In the genomic region with DNA sequence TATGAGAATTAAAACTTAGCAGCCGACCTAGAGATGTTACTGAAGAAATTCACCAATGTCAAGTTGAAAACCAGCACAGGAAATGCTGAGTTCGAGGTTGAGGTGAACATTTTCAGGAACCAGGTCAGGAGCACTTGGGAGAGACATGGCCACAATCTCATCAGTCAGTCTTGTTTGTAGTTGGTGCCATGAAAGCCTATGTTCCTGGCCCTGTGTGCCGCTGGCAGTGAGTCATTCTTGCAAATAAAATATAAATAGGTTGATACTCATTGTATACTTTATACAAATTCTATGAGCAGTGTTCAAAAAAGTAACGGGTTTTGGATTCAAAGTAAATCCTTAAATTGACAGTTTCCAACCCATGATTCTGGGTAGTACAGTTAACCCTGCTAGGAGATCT, we compare ENCODE assay signal across 10 cellular contexts. TPM values are rescaled to one million over a fixed set of nuclear protein-coding genes. Genes with fewer than 3 reads are reported as not detected.
DNase-seq lines count a peak whose midpoint lies in the region; ATAC-seq, FAIRE-seq and TF ChIP-seq lines count a peak whose summit lies in the region.
"Had no signal": no experiment of that assay in that cellular context is flagged by ENCODE, and none has a peak within 500 bp of the region (broad histone marks: within the 10 kb centered on the region; RNA-seq: fewer than 3 reads in every experiment).

No MANE protein-coding gene starts in this region.

- no peaks in the 10 kb centered on the region for H3K9me2 ChIP-seq in MM.1S (replicated peaks; ENCODE audit: insufficient read depth, low read length)

- DNase-seq in Daoy (ENCODE audit: low read depth): peak; percentile 36
- DNase-seq in MM.1S: no peak
- DNase-seq in dermis blood vessel endothelial cell: peak; percentile 64
- no peak for DNase-seq in stimulated activated naive CD4-positive, alpha-beta T cell (lab: John Stamatoyannopoulos, UW)
- no peak for DNase-seq in NCI-H2029 (lab: John Stamatoyannopoulos, UW)
- no peak for DNase-seq in urothelium cell line (ENCODE audit: low spot score)
- DNase-seq: SHP77 treated with DMSO at 0.1 percent for 48 hours, uterus had no signal

- H3K27me3 ChIP-seq in MM.1S (replicated peaks; ENCODE audit: insufficient read depth, low read length) (no peaks in the 10 kb centered on the region), neuron (ENCODE audit: insufficient read depth, low read length) (no peaks in the 10 kb centered on the region)
- H3K27me3 ChIP-seq: uterus had no signal

- FAIRE-seq in urothelium cell line (lab: Jason Lieb, UNC): no peak

- H3K36me3 ChIP-seq in MM.1S (replicated peaks; ENCODE audit: insufficient read depth, low read length) (no peaks in the 10 kb centered on the region), neuron (ENCODE audit: insufficient read depth, low read length) (no peaks in the 10 kb centered on the region)
- H3K36me3 ChIP-seq: uterus had no signal

- H3K9ac ChIP-seq in MM.1S (ENCODE audit: low read length): peak overlapping the region; percentile 86; the same call in 1 of the 2 replicates

- H3K4me1 ChIP-seq in MM.1S (ENCODE audit: low read length): peaks cover 29% of the 10 kb centered on the region
- H3K4me1 ChIP-seq in neuron (ENCODE audit: insufficient read depth, low read length): peaks cover 42% of the 10 kb centered on the region

- H3F3A ChIP-seq in MM.1S (ENCODE audit: insufficient read depth, low read length): peaks cover 19% of the 10 kb centered on the region

- no peaks in the 10 kb centered on the region for H4K20me1 ChIP-seq in MM.1S (ENCODE audit: insufficient read depth, low read length)

- peaks cover 22% of the 10 kb centered on the region for H3K79me2 ChIP-seq in MM.1S (ENCODE audit: low read length)

- H2AFZ ChIP-seq in MM.1S (ENCODE audit: low read length): no peak overlapping the region
- no peak overlapping the region for H2AFZ ChIP-seq in neuron (ENCODE audit: low read depth, low read length)

- TF ChIP-seq CTCF in MM.1S (IDR thresholded peaks at IDR 0.05; ENCODE audit: low read length): no peak

- H3K27ac ChIP-seq in MM.1S (ENCODE audit: low read length): peak overlapping the region; percentile 68; the same call in 1 of the 2 replicates

- peak overlapping the region; percentile 71 for H3K4me2 ChIP-seq in MM.1S (ENCODE audit: low read depth, low read length)

- H3K4me3 ChIP-seq in MM.1S (ENCODE audit: low read length): peak overlapping the region; percentile 90; the same call in 1 of the 2 replicates
- peak overlapping the region; percentile 71 for H3K4me3 ChIP-seq in neuron (ENCODE audit: low read length)

- no peaks in the 10 kb centered on the region for H3K9me3 ChIP-seq in MM.1S (replicated peaks; ENCODE audit: insufficient read depth, low read length)
- no peaks in the 10 kb centered on the region for H3K9me3 ChIP-seq in neuron (ENCODE audit: low read length)
- H3K9me3 ChIP-seq: uterus had no signal

- no peak for ATAC-seq in GM18867 (IDR thresholded peaks at IDR 0.05; ENCODE audit: unreplicated experiment)

RNA-seq across cellular contexts. Expression of a gene that starts 1.5 kb away (rescaled TPM):
- 0.97 and 2.2 TPM in 2 replicates for total RNA-seq in Daoy (2014; rRNA removed; shearing (Covaris generic))
- 0.37 and 0.85 TPM in 2 replicates for total RNA-seq in dermis blood vessel endothelial cell

Comparison
In these comparisons a context has a peak if more than half of its experiments do, and no peak if none do; other contexts are left out.
1. DNase-seq: peak in Daoy (single experiment) and dermis blood vessel endothelial cell (single experiment); none in MM.1S (single experiment), stimulated activated naive CD4-positive, alpha-beta T cell (0 of 6), NCI-H2029 (single experiment) and urothelium cell line (single experiment).